ENCODE assay signal across 13 cellular contexts in genomic region chr1:12629974-12630760, GRCh38. TPM values are rescaled to one million over a fixed set of nuclear protein-coding genes. Genes with fewer than 3 reads are reported as not detected.
"Had no signal": no experiment of that assay in that cellular context is flagged by ENCODE, and none has a peak within 500 bp of the region (broad histone marks: within the 10 kb centered on the region; RNA-seq: fewer than 3 reads in every experiment).

No MANE protein-coding gene starts in this region.

- H3K4me3 Mint-ChIP-seq: activated CD4-positive, alpha-beta T cell treated with anti-CD3 and anti-CD28 coated beads, Interleukin-2, amount 10 ng/mL, durations not matched to agents 7 days and 5 days; stimulated activated effector memory CD8-positive, alpha-beta T cell treated with anti-CD3 and anti-CD28 coated beads, Interleukin-12 subunit alpha, Interleukin-12 subunit beta, amount 100 ng/mL, for 72 hours; T-helper 1 cell treated with Interleukin-12 subunit alpha and Interleukin-12 subunit beta and Interleukin-4 antibody, amounts not matched to agents 30 μg/mL and 1 μg/mL, for 36 hours had no signal

- H3K27ac ChIP-seq: cardiac muscle cell, heart right ventricle, parathyroid adenoma, tibial nerve had no signal

- H3K36me3 ChIP-seq: cardiac muscle cell, heart right ventricle, tibial nerve had no signal

- H3K27me3 ChIP-seq: cardiac muscle cell, tibial nerve had no signal

- H3K9me3 ChIP-seq: heart right ventricle, tibial nerve had no signal

- H3K27ac Mint-ChIP-seq: activated CD4-positive, alpha-beta T cell treated with anti-CD3 and anti-CD28 coated beads, Interleukin-2, amount 10 ng/mL, durations not matched to agents 7 days and 5 days; stimulated activated effector memory CD8-positive, alpha-beta T cell treated with anti-CD3 and anti-CD28 coated beads, Interleukin-12 subunit alpha, Interleukin-12 subunit beta, amount 100 ng/mL, for 72 hours; T-helper 1 cell treated with Interleukin-12 subunit alpha and Interleukin-12 subunit beta and Interleukin-4 antibody, amounts not matched to agents 30 μg/mL and 1 μg/mL, for 36 hours had no signal

- H3K4me3 ChIP-seq: cardiac muscle cell, heart right ventricle, tibial nerve had no signal

- H3K9me3 Mint-ChIP-seq: activated CD4-positive, alpha-beta T cell treated with anti-CD3 and anti-CD28 coated beads, Interleukin-2, amount 10 ng/mL, durations not matched to agents 7 days and 5 days; stimulated activated effector memory CD8-positive, alpha-beta T cell treated with anti-CD3 and anti-CD28 coated beads, Interleukin-12 subunit alpha, Interleukin-12 subunit beta, amount 100 ng/mL, for 72 hours; T-helper 1 cell treated with Interleukin-12 subunit alpha and Interleukin-12 subunit beta and Interleukin-4 antibody, amounts not matched to agents 30 μg/mL and 1 μg/mL, for 36 hours had no signal

- H2AFZ ChIP-seq: parathyroid adenoma had no signal

- H3K9ac ChIP-seq: parathyroid adenoma had no signal

- DNase-seq: activated CD4-positive, alpha-beta T cell treated with anti-CD3 and anti-CD28 coated beads, Interleukin-2, amount 10 ng/mL, durations not matched to agents 7 days and 5 days; activated CD8-positive, alpha-beta memory T cell treated with anti-CD3 and anti-CD28 coated beads for 24 hours; activated naive CD4-positive, alpha-beta T cell treated with Interleukin-2 at 50 U/mL for 16 hours; heart right ventricle; small intestine had no signal

- H3K4me1 Mint-ChIP-seq: stimulated activated effector memory CD8-positive, alpha-beta T cell treated with anti-CD3 and anti-CD28 coated beads, Interleukin-12 subunit alpha, Interleukin-12 subunit beta, amount 100 ng/mL, for 72 hours had no signal

- ATAC-seq: heart right ventricle had no signal

- H3K36me3 Mint-ChIP-seq: stimulated activated effector memory CD8-positive, alpha-beta T cell treated with anti-CD3 and anti-CD28 coated beads, Interleukin-12 subunit alpha, Interleukin-12 subunit beta, amount 100 ng/mL, for 72 hours had no signal

- H3K4me1 ChIP-seq: parathyroid adenoma had no signal

RNA-seq across cellular contexts. Expression of gene DHRS3, which starts 12.2 kb away (rescaled TPM):
- total RNA-seq: myocyte had no signal

RNA-seq across cellular contexts. Expression of gene AADACL4, which starts 13.7 kb away (rescaled TPM):
- total RNA-seq: activated CD4-positive, alpha-beta T cell treated with anti-CD3 and anti-CD28 coated beads, Interleukin-2, amount 10 ng/mL, durations not matched to agents 7 days and 5 days; cardiac muscle cell; fibroblast of lung; frontal cortex; heart right ventricle; myocyte; tibial nerve had no signal
- polyA plus RNA-seq: cardiac muscle cell, fibroblast of lung, heart right ventricle, small intestine had no signal
